17 cellular contexts compared by ENCODE assay signal in the genomic region with DNA sequence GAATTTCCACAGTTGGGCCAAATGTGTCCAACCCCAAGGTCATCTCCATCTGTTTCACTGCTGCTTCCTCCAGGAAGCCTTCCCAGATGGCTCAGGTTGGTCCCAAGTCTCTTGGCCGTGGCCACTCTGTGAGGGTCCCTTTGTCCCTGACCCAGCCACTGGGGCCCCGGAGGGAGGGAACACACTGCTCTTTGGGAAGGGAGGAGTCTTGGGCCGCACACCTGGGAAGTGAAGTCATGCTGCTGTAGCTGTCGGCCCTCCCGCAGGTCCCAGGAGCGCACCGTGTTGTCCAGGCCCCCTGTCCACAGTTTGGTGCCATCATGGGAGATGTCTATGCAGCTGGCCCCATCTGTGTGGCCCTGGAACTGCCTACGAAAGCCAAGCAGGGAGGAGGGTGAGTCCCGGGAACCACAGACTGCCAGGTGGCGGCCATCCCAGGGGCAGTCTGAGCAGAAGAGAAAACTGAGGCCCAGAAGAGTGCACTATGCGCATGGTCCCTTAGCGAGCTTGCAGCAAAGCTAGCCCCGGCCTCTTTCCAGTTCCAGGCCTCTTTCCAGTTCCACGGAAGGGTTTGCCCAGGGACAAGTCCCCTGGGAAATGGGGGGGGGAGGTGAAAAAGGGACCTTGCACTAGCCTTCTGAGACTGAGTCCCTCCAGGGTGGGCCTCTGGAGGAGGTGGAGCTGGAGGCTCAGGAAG. TPM values are rescaled to one million over a fixed set of nuclear protein-coding genes. Genes with fewer than 3 reads are reported as not detected.
DNase-seq lines count a peak whose midpoint lies in the region; ATAC-seq and TF ChIP-seq lines count a peak whose summit lies in the region.
"Had no signal": no experiment of that assay in that cellular context is flagged by ENCODE, and none has a peak within 500 bp of the region (broad histone marks: within the 10 kb centered on the region; RNA-seq: fewer than 3 reads in every experiment).

No MANE protein-coding gene starts in this region.

- intact Hi-C loops in activated CD8-positive, alpha-beta T cell treated with anti-CD3 and anti-CD28 coated beads for 36 hours (cut with micrococcal nuclease), result no loop called here

- H3K4me1 Mint-ChIP-seq in activated T-cell treated with anti-CD3 and anti-CD28 coated beads, Interleukin-2, amount 50 U/mL, for 24 hours (ENCODE audit: low read depth), result no peaks in the 10 kb centered on the region
- no peaks in the 10 kb centered on the region for H3K4me1 Mint-ChIP-seq in activated T-cell treated with anti-CD3 and anti-CD28 coated beads, Interleukin-2, amount 50 U/mL, for 4 hours (ENCODE audit: low read depth)
- H3K4me1 Mint-ChIP-seq in activated CD8-positive, alpha-beta T cell treated with anti-CD3 and anti-CD28 coated beads for 36 hours (ENCODE audit: low read depth), result no peaks in the 10 kb centered on the region
- peaks cover 18% of the 10 kb centered on the region for H3K4me1 Mint-ChIP-seq in memory B cell
- H3K4me1 Mint-ChIP-seq in stimulated activated effector memory CD8-positive, alpha-beta T cell treated with anti-CD3 and anti-CD28 coated beads, Interleukin-12 subunit alpha, Interleukin-12 subunit beta, amount 100 ng/mL, for 72 hours, result peaks cover 13% of the 10 kb centered on the region
- H3K4me1 Mint-ChIP-seq: naive thymus-derived CD8-positive, alpha-beta T cell had no signal

- peak overlapping the region; percentile 60 for H3K27ac Mint-ChIP-seq in activated T-cell treated with anti-CD3 and anti-CD28 coated beads, Interleukin-2, amount 50 U/mL, for 24 hours
- peak overlapping the region; percentile 19 for H3K27ac Mint-ChIP-seq in activated CD8-positive, alpha-beta T cell treated with anti-CD3 and anti-CD28 coated beads for 36 hours
- H3K27ac Mint-ChIP-seq in memory B cell, result peak overlapping the region; percentile 19
- peak overlapping the region; percentile 35 for H3K27ac Mint-ChIP-seq in stimulated activated effector memory CD8-positive, alpha-beta T cell treated with anti-CD3 and anti-CD28 coated beads, Interleukin-12 subunit alpha, Interleukin-12 subunit beta, amount 100 ng/mL, for 72 hours
- H3K27ac Mint-ChIP-seq: activated naive CD8-positive, alpha-beta T cell; T-cell had no signal

- no peak for ATAC-seq in activated T-cell treated with anti-CD3 and anti-CD28 coated beads, Interleukin-2, amount 50 U/mL, for 4 hours
- no peak for ATAC-seq in activated CD8-positive, alpha-beta T cell treated with anti-CD3 and anti-CD28 coated beads for 36 hours
- no peak for ATAC-seq in memory B cell (ENCODE audit: low read depth)
- ATAC-seq in stimulated activated effector memory CD8-positive, alpha-beta T cell treated with anti-CD3 and anti-CD28 coated beads, Interleukin-12 subunit alpha, Interleukin-12 subunit beta, amount 100 ng/mL, for 72 hours, result no peak
- no peak for ATAC-seq in HG03097 (IDR thresholded peaks at IDR 0.05; ENCODE audit: low FRiP score, unreplicated experiment)
- ATAC-seq in HG03025 (IDR thresholded peaks at IDR 0.05; ENCODE audit: low FRiP score, unreplicated experiment), result no peak
- ATAC-seq: naive thymus-derived CD8-positive, alpha-beta T cell; T-cell had no signal

- no peaks in the 10 kb centered on the region for H3K27me3 Mint-ChIP-seq in activated T-cell treated with anti-CD3 and anti-CD28 coated beads, Interleukin-2, amount 50 U/mL, for 24 hours
- no peaks in the 10 kb centered on the region for H3K27me3 Mint-ChIP-seq in activated T-cell treated with anti-CD3 and anti-CD28 coated beads, Interleukin-2, amount 50 U/mL, for 4 hours (ENCODE audit: low read depth)
- no peaks in the 10 kb centered on the region for H3K27me3 Mint-ChIP-seq in activated CD8-positive, alpha-beta T cell treated with anti-CD3 and anti-CD28 coated beads for 36 hours
- no peaks in the 10 kb centered on the region for H3K27me3 Mint-ChIP-seq in memory B cell
- H3K27me3 Mint-ChIP-seq: activated naive CD8-positive, alpha-beta T cell; naive thymus-derived CD8-positive, alpha-beta T cell; T-cell had no signal

- no peaks in the 10 kb centered on the region for H3K9me3 Mint-ChIP-seq in activated T-cell treated with anti-CD3 and anti-CD28 coated beads, Interleukin-2, amount 50 U/mL, for 24 hours
- no peaks in the 10 kb centered on the region for H3K9me3 Mint-ChIP-seq in activated T-cell treated with anti-CD3 and anti-CD28 coated beads, Interleukin-2, amount 50 U/mL, for 4 hours
- H3K9me3 Mint-ChIP-seq in activated CD8-positive, alpha-beta T cell treated with anti-CD3 and anti-CD28 coated beads for 36 hours, result no peaks in the 10 kb centered on the region
- no peaks in the 10 kb centered on the region for H3K9me3 Mint-ChIP-seq in memory B cell
- no peaks in the 10 kb centered on the region for H3K9me3 Mint-ChIP-seq in stimulated activated effector memory CD8-positive, alpha-beta T cell treated with anti-CD3 and anti-CD28 coated beads, Interleukin-12 subunit alpha, Interleukin-12 subunit beta, amount 100 ng/mL, for 72 hours
- H3K9me3 Mint-ChIP-seq: naive thymus-derived CD8-positive, alpha-beta T cell; T-cell had no signal

- CTCF ChIA-PET in activated CD8-positive, alpha-beta T cell treated with anti-CD3 and anti-CD28 coated beads for 36 hours (lab: Charles Lee), result no interaction called here

- DNase-seq in activated T-cell treated with anti-CD3 and anti-CD28 coated beads, Interleukin-2, amount 50 U/mL, for 24 hours, result no peak
- DNase-seq in activated T-cell treated with anti-CD3 and anti-CD28 coated beads, Interleukin-2, amount 50 U/mL, for 4 hours, result no peak
- no peak for DNase-seq in activated CD8-positive, alpha-beta T cell treated with anti-CD3 and anti-CD28 coated beads for 36 hours
- no peak for DNase-seq in memory B cell (ENCODE audit: low spot score in 2 of 2)
- no peak for DNase-seq in stimulated activated effector memory CD8-positive, alpha-beta T cell treated with anti-CD3 and anti-CD28 coated beads, Interleukin-12 subunit alpha, Interleukin-12 subunit beta, amount 100 ng/mL, for 72 hours (ENCODE audit: low spot score in 2 of 2)
- no peak for DNase-seq in NCI-H2029 treated with DMSO at 0.1 percent for 48 hours (lab: John Stamatoyannopoulos, UW)
- DNase-seq: AML-193; KG1; mesendoderm; naive thymus-derived CD8-positive, alpha-beta T cell; NCI-H1436 treated with DMSO at 0.1 percent for 48 hours; NCI-H524 treated with DMSO at 0.1 percent for 48 hours; NK-92 treated with Interleukin-12 subunit alpha and Interleukin-12 subunit beta, amount 100 ng/mL, for 24 hours; T-cell had no signal

- TF ChIP-seq CTCF in activated CD8-positive, alpha-beta T cell treated with anti-CD3 and anti-CD28 coated beads for 36 hours (IDR thresholded peaks at IDR 0.05), result no peak

- peaks cover 97% of the 10 kb centered on the region for H3K36me3 Mint-ChIP-seq in activated T-cell treated with anti-CD3 and anti-CD28 coated beads, Interleukin-2, amount 50 U/mL, for 24 hours (ENCODE audit: low read depth)
- peaks cover 50% of the 10 kb centered on the region for H3K36me3 Mint-ChIP-seq in activated T-cell treated with anti-CD3 and anti-CD28 coated beads, Interleukin-2, amount 50 U/mL, for 4 hours (ENCODE audit: insufficient read depth)
- H3K36me3 Mint-ChIP-seq in activated CD8-positive, alpha-beta T cell treated with anti-CD3 and anti-CD28 coated beads for 36 hours (ENCODE audit: low read depth), result peaks cover 44% of the 10 kb centered on the region
- peaks cover 54% of the 10 kb centered on the region for H3K36me3 Mint-ChIP-seq in memory B cell
- H3K36me3 Mint-ChIP-seq in stimulated activated effector memory CD8-positive, alpha-beta T cell treated with anti-CD3 and anti-CD28 coated beads, Interleukin-12 subunit alpha, Interleukin-12 subunit beta, amount 100 ng/mL, for 72 hours, result peaks cover 93% of the 10 kb centered on the region

- no peak overlapping the region for H3K4me3 Mint-ChIP-seq in activated T-cell treated with anti-CD3 and anti-CD28 coated beads, Interleukin-2, amount 50 U/mL, for 24 hours
- H3K4me3 Mint-ChIP-seq in activated T-cell treated with anti-CD3 and anti-CD28 coated beads, Interleukin-2, amount 50 U/mL, for 4 hours, result no peak overlapping the region
- H3K4me3 Mint-ChIP-seq in activated CD8-positive, alpha-beta T cell treated with anti-CD3 and anti-CD28 coated beads for 36 hours, result no peak overlapping the region
- H3K4me3 Mint-ChIP-seq in memory B cell, result no peak overlapping the region
- no peak overlapping the region for H3K4me3 Mint-ChIP-seq in stimulated activated effector memory CD8-positive, alpha-beta T cell treated with anti-CD3 and anti-CD28 coated beads, Interleukin-12 subunit alpha, Interleukin-12 subunit beta, amount 100 ng/mL, for 72 hours
- H3K4me3 Mint-ChIP-seq: activated naive CD8-positive, alpha-beta T cell; T-cell had no signal

- POLR2A ChIA-PET in activated CD8-positive, alpha-beta T cell treated with anti-CD3 and anti-CD28 coated beads for 36 hours (lab: Charles Lee), result interaction anchor here (1.1 kb wide), 1 partner anchor 30 kb away, joined by 3 read pairs; no protein-coding TSS in a partner anchor

RNA-seq across cellular contexts. Expression of a gene that starts 44.6 kb away (rescaled TPM):
- total RNA-seq in activated T-cell treated with anti-CD3 and anti-CD28 coated beads, Interleukin-2, amount 50 U/mL, for 4 hours, result 100 to 1,000 TPM; 115 to 153 (median 139) TPM
- total RNA-seq in activated CD8-positive, alpha-beta T cell treated with anti-CD3 and anti-CD28 coated beads for 36 hours, result 10 to 100 TPM; 48.4 to 64.2 TPM
